Comparison of ENCODE assay signal across 9 cellular contexts in the genomic region with DNA sequence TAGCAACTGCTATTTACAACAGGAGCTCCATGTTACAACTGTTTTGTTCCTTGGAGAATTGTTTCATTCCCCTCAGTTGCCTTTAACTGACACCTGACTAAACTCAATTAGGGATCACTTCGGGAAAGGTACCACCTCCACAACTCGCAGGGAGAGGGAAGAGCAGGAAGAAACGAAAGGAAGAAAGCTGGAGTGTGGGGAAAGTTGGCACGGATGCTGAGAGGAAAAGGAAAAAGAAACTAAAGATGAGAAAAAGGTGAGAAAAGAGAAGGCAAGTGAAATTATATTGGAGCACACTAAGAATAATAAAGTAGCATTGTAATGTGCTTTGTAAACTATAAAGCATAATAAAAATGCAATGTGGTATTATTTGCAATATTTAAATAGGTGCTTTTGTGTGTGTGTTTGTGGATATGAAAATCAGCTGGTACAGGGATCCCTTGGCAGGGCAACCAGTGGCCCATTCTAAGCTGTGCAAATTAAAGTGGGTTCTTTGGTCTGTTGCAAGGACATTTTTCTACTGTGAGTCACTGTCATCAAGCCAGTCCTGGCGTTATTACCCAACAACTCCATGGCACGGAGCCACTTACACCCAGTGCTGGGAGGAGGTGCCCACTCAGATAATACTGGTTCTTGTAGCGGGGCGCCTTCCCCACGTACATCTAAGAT. TPM values are rescaled to one million over a fixed set of nuclear protein-coding genes. Genes with fewer than 3 reads are reported as not detected.
DNase-seq lines count a peak whose midpoint lies in the region; ATAC-seq and TF ChIP-seq lines count a peak whose summit lies in the region.
"Had no signal": no experiment of that assay in that cellular context is flagged by ENCODE, and none has a peak within 500 bp of the region (broad histone marks: within the 10 kb centered on the region; RNA-seq: fewer than 3 reads in every experiment).

No MANE protein-coding gene starts in this region.

- no peak for ATAC-seq in T-cell (replicated peaks in 1 of 4)
- no peak for ATAC-seq in GM21717 (IDR thresholded peaks at IDR 0.05; ENCODE audit: unreplicated experiment)
- no peak for ATAC-seq in HG02678 (IDR thresholded peaks at IDR 0.05; ENCODE audit: unreplicated experiment)

- H3K27me3 Mint-ChIP-seq in activated CD4-positive, alpha-beta T cell treated with anti-CD3 and anti-CD28 coated beads, Interleukin-2, amount 10 ng/mL, durations not matched to agents 7 days and 5 days, result no peaks in the 10 kb centered on the region
- H3K27me3 Mint-ChIP-seq in T-cell, result no peaks in the 10 kb centered on the region
- H3K27me3 Mint-ChIP-seq: stimulated activated naive CD8-positive, alpha-beta T cell treated with anti-CD3 and anti-CD28 coated beads, Interleukin-15, Interleukin-2, amounts not matched to agents 100 ng/mL and 50 ng/mL, for 24 hours had no signal

- no peaks in the 10 kb centered on the region for H3K79me1 ChIP-seq in trophoblast cell (ENCODE audit: low read length)

- no peak for TF ChIP-seq CTCF in fibroblast of villous mesenchyme (IDR thresholded peaks at IDR 0.05; ENCODE audit: insufficient read depth, low read depth, low read length)

- H4K12ac ChIP-seq in trophoblast cell (ENCODE audit: low read depth, low read length), result no peak overlapping the region

- no peak overlapping the region for H3K4me3 Mint-ChIP-seq in activated CD4-positive, alpha-beta T cell treated with anti-CD3 and anti-CD28 coated beads, Interleukin-2, amount 10 ng/mL, durations not matched to agents 7 days and 5 days
- peak overlapping the region in 1 of 3 donors; percentile 75 for H3K4me3 Mint-ChIP-seq in T-cell
- H3K4me3 Mint-ChIP-seq: stimulated activated naive CD8-positive, alpha-beta T cell treated with anti-CD3 and anti-CD28 coated beads, Interleukin-15, Interleukin-2, amounts not matched to agents 100 ng/mL and 50 ng/mL, for 24 hours had no signal

- H2AK5ac ChIP-seq in trophoblast cell (ENCODE audit: low read length), result no peak overlapping the region

- H3K27ac ChIP-seq in trophoblast cell (ENCODE audit: low read depth, low read length), result no peak overlapping the region

- H3K36me3 Mint-ChIP-seq in activated CD4-positive, alpha-beta T cell treated with anti-CD3 and anti-CD28 coated beads, Interleukin-2, amount 10 ng/mL, durations not matched to agents 7 days and 5 days (ENCODE audit: low read depth), result peaks cover 24% of the 10 kb centered on the region
- peaks cover 23% of the 10 kb centered on the region for H3K36me3 Mint-ChIP-seq in T-cell

- H3K27ac Mint-ChIP-seq in activated CD4-positive, alpha-beta T cell treated with anti-CD3 and anti-CD28 coated beads, Interleukin-2, amount 10 ng/mL, durations not matched to agents 7 days and 5 days, result peak overlapping the region; percentile 55
- H3K27ac Mint-ChIP-seq in T-cell, result peak overlapping the region; percentile 20 to 53
- H3K27ac Mint-ChIP-seq: stimulated activated naive CD8-positive, alpha-beta T cell treated with anti-CD3 and anti-CD28 coated beads, Interleukin-15, Interleukin-2, amounts not matched to agents 100 ng/mL and 50 ng/mL, for 24 hours had no signal

- H3K4me2 ChIP-seq in trophoblast cell (ENCODE audit: low read length), result no peak overlapping the region

- no peak overlapping the region for H3K18ac ChIP-seq in trophoblast cell (ENCODE audit: low read length)

- H3K23ac ChIP-seq in trophoblast cell (ENCODE audit: low read length), result no peak overlapping the region

- H3K36me3 ChIP-seq in trophoblast cell (ENCODE audit: control insufficient read depth in 1 of 2, insufficient read depth in 2 of 2, low read length in 2 of 2), result no peaks in the 10 kb centered on the region

- H3K79me2 ChIP-seq in trophoblast cell (ENCODE audit: control insufficient read depth, insufficient read depth, low read length, poor library complexity), result no peaks in the 10 kb centered on the region

- H3K4me1 Mint-ChIP-seq in activated CD4-positive, alpha-beta T cell treated with anti-CD3 and anti-CD28 coated beads, Interleukin-2, amount 10 ng/mL, durations not matched to agents 7 days and 5 days, result peaks cover 57% of the 10 kb centered on the region
- peaks cover 70 to 74% (median 73%) of the 10 kb centered on the region in 3 donors for H3K4me1 Mint-ChIP-seq in T-cell

- no peak overlapping the region for H2BK5ac ChIP-seq in trophoblast cell (ENCODE audit: low read depth, low read length, poor library complexity)

- no peak overlapping the region for H4K91ac ChIP-seq in trophoblast cell (ENCODE audit: low read depth, low read length)

- no peak for DNase-seq in activated CD4-positive, alpha-beta T cell treated with anti-CD3 and anti-CD28 coated beads, Interleukin-2, amount 10 ng/mL, durations not matched to agents 7 days and 5 days
- DNase-seq in activated CD4-positive, alpha-beta T cell treated with anti-CD3 and anti-CD28 coated beads for 4 hours, result no peak
- DNase-seq in T-cell, result peak in 8 of 34 experiments; percentile 9 to 36 (median 21)
- peak; percentile 94 for DNase-seq in fibroblast of villous mesenchyme (ENCODE audit: low read depth)
- peak; percentile 82 to 86 for DNase-seq in trophoblast cell
- DNase-seq in NCI-H524 (lab: John Stamatoyannopoulos, UW), result no peak

- H3K9ac ChIP-seq in trophoblast cell (ENCODE audit: low read length), result no peak overlapping the region

- POLR2A ChIA-PET in activated CD4-positive, alpha-beta T cell treated with anti-CD3 and anti-CD28 coated beads, Interleukin-2, amount 10 ng/mL, durations not matched to agents 7 days and 5 days (lab: Charles Lee), result no interaction called here
- POLR2A ChIA-PET in T-cell (lab: Charles Lee), result interaction anchor here in 1 of 2 donors (0.6 kb wide), 2 partner anchors 11 to 58 kb away, joined by 3 to 4 read pairs; no protein-coding TSS in a partner anchor

- no peak overlapping the region for H3K4ac ChIP-seq in trophoblast cell (ENCODE audit: low read depth, low read length)

- H3K9me3 Mint-ChIP-seq in activated CD4-positive, alpha-beta T cell treated with anti-CD3 and anti-CD28 coated beads, Interleukin-2, amount 10 ng/mL, durations not matched to agents 7 days and 5 days, result peaks cover 23% of the 10 kb centered on the region
- H3K9me3 Mint-ChIP-seq in T-cell, result no peaks in the 10 kb centered on the region
- H3K9me3 Mint-ChIP-seq: stimulated activated naive CD8-positive, alpha-beta T cell treated with anti-CD3 and anti-CD28 coated beads, Interleukin-15, Interleukin-2, amounts not matched to agents 100 ng/mL and 50 ng/mL, for 24 hours had no signal

- H2BK120ac ChIP-seq in trophoblast cell (ENCODE audit: insufficient read depth, low read length, poor library complexity), result no peak overlapping the region

- H3K27me3 ChIP-seq in trophoblast cell (ENCODE audit: insufficient read depth, low read length), result no peaks in the 10 kb centered on the region

- no peak overlapping the region for H4K8ac ChIP-seq in trophoblast cell (ENCODE audit: low read depth, low read length)

- H3K9me3 ChIP-seq in trophoblast cell (ENCODE audit: insufficient read depth, low read depth, low read length), result peaks cover 2% of the 10 kb centered on the region

- H2BK12ac ChIP-seq in trophoblast cell (ENCODE audit: low read length), result no peak overlapping the region

- WGBS in trophoblast cell (ENCODE audit: extremely low coverage, insufficient coverage, insufficient read length), result no CpG with 5 or more reads among the region's 9 CpGs

- no peak overlapping the region for H3K14ac ChIP-seq in trophoblast cell (ENCODE audit: low read length)

- no peak overlapping the region for H2AFZ ChIP-seq in trophoblast cell (ENCODE audit: insufficient read depth, low read length, poor library complexity)

- CTCF ChIA-PET in activated CD4-positive, alpha-beta T cell treated with anti-CD3 and anti-CD28 coated beads, Interleukin-2, amount 10 ng/mL, durations not matched to agents 7 days and 5 days (lab: Charles Lee), result interaction anchor here (0.7 kb wide), 1 partner anchor 27 kb away, joined by 4 read pairs; no protein-coding TSS in a partner anchor
- CTCF ChIA-PET in T-cell (lab: Charles Lee), result interaction anchor here (0.5 to 0.6 kb wide), 2 partner anchors 113 to 909 kb away, joined by 3 read pairs; a partner anchor contains a TSS

- H3K4me1 ChIP-seq in trophoblast cell (ENCODE audit: control insufficient read depth in 1 of 2, insufficient read depth in 2 of 2, low read length in 2 of 2), result no peaks in the 10 kb centered on the region

- peak overlapping the region; percentile 7 for H3K4me3 ChIP-seq in fibroblast of villous mesenchyme (ENCODE audit: low read depth, low read length)
- H3K4me3 ChIP-seq in trophoblast cell (ENCODE audit: low read depth, low read length), result no peak overlapping the region

RNA-seq across cellular contexts. Expression of a gene that starts 45.9 kb away (rescaled TPM):
- 10 to 100 TPM; 22.5 to 27.5 TPM for total RNA-seq in activated CD4-positive, alpha-beta T cell treated with anti-CD3 and anti-CD28 coated beads, Interleukin-2, amount 10 ng/mL, durations not matched to agents 7 days and 5 days
- 10 to 100 TPM; 32.7 to 34.5 (median 33.5) TPM for total RNA-seq in T-cell
- 7.1 and 7.3 TPM in 2 replicates for total RNA-seq in fibroblast of villous mesenchyme
- 6.8 and 8.0 TPM in 2 replicates for polyA plus RNA-seq in trophoblast cell (2013)

Comparison
In these comparisons a context has a peak if more than half of its experiments do, and no peak if none do; other contexts are left out.
1. DNase-seq: peak in fibroblast of villous mesenchyme (single experiment) and trophoblast cell (2 of 2); none in activated CD4-positive, alpha-beta T cell treated with anti-CD3 and anti-CD28 coated beads, Interleukin-2, amount 10 ng/mL, durations not matched to agents 7 days and 5 days (single experiment), activated CD4-positive, alpha-beta T cell treated with anti-CD3 and anti-CD28 coated beads for 4 hours (0 of 2) and NCI-H524 (0 of 2).